8 cellular contexts compared by ENCODE assay signal in the genomic region with DNA sequence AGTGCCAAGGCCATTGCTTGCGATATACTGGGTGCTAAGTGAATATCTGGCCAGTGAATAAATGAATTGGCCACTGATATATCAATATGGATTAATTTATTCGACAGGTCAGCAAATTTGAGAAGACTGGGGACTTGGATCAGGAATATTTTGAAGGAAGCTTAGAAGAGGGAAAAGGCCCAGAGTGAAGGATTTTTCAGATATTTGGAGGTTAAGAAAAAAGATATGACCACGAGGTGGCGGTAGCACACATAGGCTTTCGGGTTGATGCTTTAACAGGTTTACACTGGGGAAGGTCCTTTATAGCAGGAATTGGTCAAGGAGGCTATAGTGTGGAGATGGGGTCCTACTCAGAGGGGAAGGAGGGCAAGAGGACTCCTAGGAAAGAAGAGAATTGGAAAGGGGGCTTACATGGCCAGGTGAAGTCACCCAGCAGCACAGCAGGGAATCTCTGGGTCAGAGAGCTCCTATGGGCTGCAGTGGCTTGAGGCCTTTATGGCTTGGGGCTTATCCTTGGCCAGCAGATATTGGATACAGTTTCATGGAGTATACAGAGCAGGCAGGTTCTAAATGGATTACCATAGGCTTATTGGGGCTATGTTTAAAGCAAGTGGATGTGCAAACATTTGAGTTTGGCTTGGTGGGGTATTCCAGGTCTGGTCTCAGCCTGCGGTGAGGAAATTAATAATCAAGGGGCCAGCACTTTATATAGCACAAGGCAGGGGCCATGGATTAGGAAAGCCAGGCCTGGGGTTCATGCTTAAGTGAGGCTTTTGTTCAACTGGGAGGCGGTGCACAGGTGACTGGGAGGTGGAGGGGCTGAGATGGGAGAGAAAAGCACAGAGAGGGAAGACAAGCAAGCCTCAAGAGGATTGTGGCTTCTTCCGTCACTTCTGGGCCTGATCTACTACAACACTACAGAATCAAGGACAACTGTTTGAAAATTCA. TPM values are rescaled to one million over a fixed set of nuclear protein-coding genes. Genes with fewer than 3 reads are reported as not detected.
DNase-seq lines count a peak whose midpoint lies in the region; ATAC-seq and TF ChIP-seq lines count a peak whose summit lies in the region.

No MANE protein-coding gene starts in this region.

- no peaks in the 10 kb centered on the region for H3K36me3 Mint-ChIP-seq in neural crest cell (ENCODE audit: low read depth)

- no peaks in the 10 kb centered on the region for H3K9me2 ChIP-seq in Loucy (replicated peaks; ENCODE audit: low read depth, low read length)

- H3F3A ChIP-seq in Loucy (ENCODE audit: low read depth), result no peaks in the 10 kb centered on the region

- no peaks in the 10 kb centered on the region for H4K20me1 ChIP-seq in Loucy (ENCODE audit: insufficient read depth, low read length, poor library complexity, severe bottlenecking)

- H3K36me3 ChIP-seq in Loucy (ENCODE audit: insufficient read depth, low read length), result no peaks in the 10 kb centered on the region
- no peaks in the 10 kb centered on the region for H3K36me3 ChIP-seq in esophagus muscularis mucosa

- H3K27ac Mint-ChIP-seq in neural crest cell (ENCODE audit: unreplicated experiment), result no peak overlapping the region

- 51% methylated on average over 8 of the region's 8 CpGs for WGBS in esophagus muscularis mucosa

- H3K9ac ChIP-seq in Loucy (ENCODE audit: low read depth, low read length, poor library complexity, severe bottlenecking), result no peak overlapping the region

- ATAC-seq in GM19328 (IDR thresholded peaks at IDR 0.05; ENCODE audit: unreplicated experiment) (no peak), HG02884 (IDR thresholded peaks at IDR 0.05; ENCODE audit: unreplicated experiment) (no peak)

- H2AFZ ChIP-seq in Loucy (ENCODE audit: low read length), result no peak overlapping the region; the same call in 1 of the 2 replicates

- TF ChIP-seq CTCF in Loucy (conservative IDR thresholded peaks at IDR 0.05; ENCODE audit: low read length) (peak; percentile 81), esophagus muscularis mucosa (IDR thresholded peaks at IDR 0.05) (peak; percentile 39 to 52 (median 46)), neural crest cell (conservative IDR thresholded peaks at IDR 0.05) (peak; percentile 80)

- H3K9me3 Mint-ChIP-seq in neural crest cell, result no peaks in the 10 kb centered on the region

- H3K4me3 ChIP-seq in Loucy (ENCODE audit: low read length, poor library complexity, severe bottlenecking), result no peak overlapping the region
- no peak overlapping the region for H3K4me3 ChIP-seq in esophagus muscularis mucosa

- H3K4me3 Mint-ChIP-seq in neural crest cell, result no peak overlapping the region

- H3K9me3 ChIP-seq in Loucy (ENCODE audit: insufficient read depth, low read depth, low read length) (no peaks in the 10 kb centered on the region), esophagus muscularis mucosa (no peaks in the 10 kb centered on the region)

- no peaks in the 10 kb centered on the region for H3K79me2 ChIP-seq in Loucy (ENCODE audit: insufficient read depth, low read length)

- TF ChIP-seq EP300 in esophagus muscularis mucosa (IDR thresholded peaks at IDR 0.05), result no peak

- H3K4me2 ChIP-seq in Loucy (ENCODE audit: low read depth, low read length, poor library complexity, severe bottlenecking), result no peak overlapping the region

- no peaks in the 10 kb centered on the region for H3K27me3 ChIP-seq in Loucy (ENCODE audit: insufficient read depth, low read length, poor library complexity, severe bottlenecking)
- H3K27me3 ChIP-seq in esophagus muscularis mucosa, result no peaks in the 10 kb centered on the region

- H3K4me1 Mint-ChIP-seq in neural crest cell, result no peaks in the 10 kb centered on the region

- TF ChIP-seq POLR2A in esophagus muscularis mucosa (IDR thresholded peaks at IDR 0.05; ENCODE audit: low read depth), result no peak

- peak; percentile 50 for DNase-seq in activated CD8-positive, alpha-beta memory T cell treated with anti-CD3 and anti-CD28 coated beads for 24 hours
- DNase-seq in activated CD8-positive, alpha-beta memory T cell treated with anti-CD3 and anti-CD28 coated beads, Interleukin-2, amount 50 U/mL, for 48 hours, result no peak
- peak; percentile 17 to 52 for DNase-seq in activated CD4-positive, alpha-beta T cell treated with anti-CD3 and anti-CD28 coated beads for 4 hours
- no peak for DNase-seq in esophagus muscularis mucosa (ENCODE audit: extremely low spot score)
- peak; percentile 60 for DNase-seq in neural crest cell (ENCODE audit: low read depth, low spot score)

- no peak overlapping the region for H3K27ac ChIP-seq in esophagus muscularis mucosa (replicated peaks in 1 of 4)

- peaks cover 13% of the 10 kb centered on the region for H3K4me1 ChIP-seq in Loucy (ENCODE audit: insufficient read depth, low read length, poor library complexity, severe bottlenecking)
- H3K4me1 ChIP-seq in esophagus muscularis mucosa, result peaks cover 0 to 6% (median 2%) of the 10 kb centered on the region in 4 donors

- intact Hi-C loops in esophagus muscularis mucosa (cut with DNase I), result loop anchor here (5.0 kb wide), 1 partner anchor 235 kb away; no protein-coding TSS in a partner anchor

- H3K27me3 Mint-ChIP-seq in neural crest cell (ENCODE audit: low read depth), result no peaks in the 10 kb centered on the region

RNA-seq across cellular contexts. Expression of gene IL1RN, which starts 9.7 kb away (rescaled TPM):
- total RNA-seq in esophagus muscularis mucosa (1 to 10 TPM in 1 of 4 donors, under 1 TPM in 2, not detected in 1; 0.40 to 4.1 (median 0.83) TPM), neural crest cell (not detected in 2 replicates)

RNA-seq across cellular contexts. Expression of gene PSD4, which starts 36.7 kb away (rescaled TPM):
- total RNA-seq in esophagus muscularis mucosa, result 1 to 10 TPM; 3.1 to 4.6 (median 3.6) TPM
- 2.4 and 2.9 TPM in 2 replicates for total RNA-seq in neural crest cell

Comparison
In these comparisons a context has a peak if more than half of its experiments do, and no peak if none do; other contexts are left out.
1. DNase-seq: peak in activated CD8-positive, alpha-beta memory T cell treated with anti-CD3 and anti-CD28 coated beads for 24 hours (single experiment), activated CD4-positive, alpha-beta T cell treated with anti-CD3 and anti-CD28 coated beads for 4 hours (2 of 2) and neural crest cell (single experiment); none in activated CD8-positive, alpha-beta memory T cell treated with anti-CD3 and anti-CD28 coated beads, Interleukin-2, amount 50 U/mL, for 48 hours (single experiment) and esophagus muscularis mucosa (single experiment).
2. Peak in every context shown above with its lines, with median percentiles within 50 percentile points of each other: CTCF ChIP-seq.